ENCODE assay signal across 16 cellular contexts in genomic region chr9:117448066-117448465, GRCh38. TPM values are rescaled to one million over a fixed set of nuclear protein-coding genes. Genes with fewer than 3 reads are reported as not detected.
DNase-seq lines count a peak whose midpoint lies in the region; ATAC-seq and TF ChIP-seq lines count a peak whose summit lies in the region.
"Had no signal": no experiment of that assay in that cellular context is flagged by ENCODE, and none has a peak within 500 bp of the region (broad histone marks: within the 10 kb centered on the region; RNA-seq: fewer than 3 reads in every experiment).

No MANE protein-coding gene starts in this region.

- no peak overlapping the region for H3K4me3 Mint-ChIP-seq in natural killer cell
- H3K4me3 Mint-ChIP-seq: activated CD8-positive, alpha-beta T cell treated with anti-CD3 and anti-CD28 coated beads, Interleukin-2, amount 10 ng/mL, durations not matched to agents 7 days and 5 days had no signal

- H4K20me1 ChIP-seq in SK-N-SH (ENCODE audit: insufficient read depth) (no peaks in the 10 kb centered on the region), smooth muscle cell (ENCODE audit: low read depth) (no peaks in the 10 kb centered on the region)

- ATAC-seq in SK-N-SH treated with all-trans-retinoic acid at 6 μM for 48 hours = no peak
- ATAC-seq in foreskin keratinocyte = peak; percentile 47
- ATAC-seq in natural killer cell = no peak
- ATAC-seq in GM19023 (IDR thresholded peaks at IDR 0.05; ENCODE audit: unreplicated experiment) = no peak
- ATAC-seq: activated CD8-positive, alpha-beta T cell treated with anti-CD3 and anti-CD28 coated beads, Interleukin-2, amount 10 ng/mL, durations not matched to agents 7 days and 5 days; gastrocnemius medialis had no signal

- no peak for TF ChIP-seq EP300 in SK-N-SH (IDR thresholded peaks at IDR 0.05; ENCODE audit: borderline replicate concordance in 1 of 2, low read depth in 1 of 2, low read length in 1 of 2)

- H3K79me2 ChIP-seq in SK-N-SH (ENCODE audit: insufficient read depth) = no peaks in the 10 kb centered on the region
- H3K79me2 ChIP-seq in smooth muscle cell (ENCODE audit: low read depth) = no peaks in the 10 kb centered on the region

- no peak overlapping the region for H3K4me2 ChIP-seq in SK-N-SH
- H3K4me2 ChIP-seq in smooth muscle cell = no peak overlapping the region

- intact Hi-C loops in natural killer cell (cut with micrococcal nuclease) = no loop called here

- H3K36me3 Mint-ChIP-seq in natural killer cell = no peaks in the 10 kb centered on the region

- H3F3A ChIP-seq in SK-N-SH (replicated peaks; ENCODE audit: insufficient read depth) (no peaks in the 10 kb centered on the region), smooth muscle cell (ENCODE audit: low read depth) (no peaks in the 10 kb centered on the region)

- no peak overlapping the region for H2AFZ ChIP-seq in SK-N-SH (ENCODE audit: low read depth)
- no peak overlapping the region for H2AFZ ChIP-seq in smooth muscle cell (ENCODE audit: low read depth)

- 45% methylated on average over 3 of the region's 3 CpGs for WGBS in SK-N-SH (ENCODE audit: low lambda C conversion rate)
- 90% methylated on average over 3 of the region's 3 CpGs for WGBS in smooth muscle cell (ENCODE audit: low lambda C conversion rate)

- no peak overlapping the region for H3K4me3 ChIP-seq in SK-N-SH (ENCODE audit: low read depth in 2 of 2, low read length in 1 of 2)
- no peak overlapping the region for H3K4me3 ChIP-seq in smooth muscle cell
- H3K4me3 ChIP-seq: gastrocnemius medialis had no signal

- CTCF ChIA-PET in SK-N-SH (lab: Yijun Ruan, JAX) = interaction anchor here (0.7 to 1.5 kb wide), 4 partner anchors 19 to 506 kb away, joined by 3 to 5 read pairs (median 4); no protein-coding TSS in a partner anchor

- H3K36me3 ChIP-seq in SK-N-SH (replicated peaks in 1 of 2; ENCODE audit: control insufficient read depth in 1 of 2, insufficient read depth in 2 of 2, low read length in 1 of 2) = no peaks in the 10 kb centered on the region
- no peaks in the 10 kb centered on the region for H3K36me3 ChIP-seq in smooth muscle cell (ENCODE audit: low read depth)
- H3K36me3 ChIP-seq: brain microvascular endothelial cell, gastrocnemius medialis had no signal

- POLR2A ChIA-PET in SK-N-SH (lab: Yijun Ruan, JAX) = no interaction called here

- TF ChIP-seq RAD21 in SK-N-SH (IDR thresholded peaks at IDR 0.05; ENCODE audit: low read length) = peak; percentile 49

- no peak for TF ChIP-seq CTCF in SK-N-SH (IDR thresholded peaks at IDR 0.05)
- peak; percentile 51 for TF ChIP-seq CTCF in foreskin keratinocyte (conservative IDR thresholded peaks at IDR 0.05)
- peak; percentile 16 for TF ChIP-seq CTCF in smooth muscle cell (IDR thresholded peaks at IDR 0.05; ENCODE audit: borderline replicate concordance, insufficient read depth, poor library complexity, severe bottlenecking)
- TF ChIP-seq CTCF in natural killer cell (IDR thresholded peaks at IDR 0.05) = no peak

- no peaks in the 10 kb centered on the region for H3K9me3 Mint-ChIP-seq in natural killer cell

- H3K27ac ChIP-seq in SK-N-SH (ENCODE audit: low read depth in 2 of 2, low read length in 1 of 2) (no peak overlapping the region), foreskin keratinocyte (no peak overlapping the region), smooth muscle cell (ENCODE audit: low read depth) (no peak overlapping the region)
- H3K27ac ChIP-seq: brain microvascular endothelial cell, gastrocnemius medialis had no signal

- no peaks in the 10 kb centered on the region for H3K27me3 Mint-ChIP-seq in natural killer cell (ENCODE audit: low read depth in 2 of 2)

- DNase-seq in SK-N-SH (peak; percentile 9), NCI-H526 (lab: John Stamatoyannopoulos, UW) (peak; percentile 4 to 36), foreskin keratinocyte (peak in 1 of 2 donors; percentile 1), smooth muscle cell (lab: John Stamatoyannopoulos, UW; ENCODE audit: unreplicated experiment) (no peak), natural killer cell (no peak)
- no peak for DNase-seq in stimulated activated CD4-positive, alpha-beta T cell treated with anti-CD3 and anti-CD28 coated beads, Interleukin-12 subunit alpha, Interleukin-12 subunit beta, amount 100 ng/mL, for 4 hours
- DNase-seq: activated CD8-positive, alpha-beta T cell treated with anti-CD3 and anti-CD28 coated beads, Interleukin-2, amount 10 ng/mL, durations not matched to agents 7 days and 5 days; activated gamma-delta T cell treated with Interleukin-2 at 50 U/mL for 16 hours; brain microvascular endothelial cell; DMS79; gastrocnemius medialis; Kasumi-1; kidney; T1000 had no signal

- H3K27me3 ChIP-seq in SK-N-SH (ENCODE audit: insufficient read depth) = no peaks in the 10 kb centered on the region
- H3K27me3 ChIP-seq in foreskin keratinocyte = no peaks in the 10 kb centered on the region
- peaks cover 25% of the 10 kb centered on the region for H3K27me3 ChIP-seq in smooth muscle cell (ENCODE audit: low read depth)
- H3K27me3 ChIP-seq: brain microvascular endothelial cell, gastrocnemius medialis had no signal

- peaks cover 0 to 2% of the 10 kb centered on the region in 2 experiments; a peak in 1 of 4 replicates for H3K4me1 ChIP-seq in SK-N-SH (ENCODE audit: control insufficient read depth in 1 of 2, insufficient read depth in 2 of 2, low read depth in 1 of 2, low read length in 1 of 2)
- no peaks in the 10 kb centered on the region for H3K4me1 ChIP-seq in foreskin keratinocyte
- no peaks in the 10 kb centered on the region for H3K4me1 ChIP-seq in smooth muscle cell (ENCODE audit: low read depth)
- H3K4me1 ChIP-seq: gastrocnemius medialis had no signal

- no peaks in the 10 kb centered on the region for H3K9me3 ChIP-seq in SK-N-SH
- no peaks in the 10 kb centered on the region for H3K9me3 ChIP-seq in smooth muscle cell (replicated peaks; ENCODE audit: low read depth)
- H3K9me3 ChIP-seq: gastrocnemius medialis had no signal

- H3K9ac ChIP-seq in SK-N-SH (no peak overlapping the region), smooth muscle cell (ENCODE audit: low read depth) (no peak overlapping the region)

- H3K27ac Mint-ChIP-seq in natural killer cell = no peak overlapping the region
- H3K27ac Mint-ChIP-seq: activated CD8-positive, alpha-beta T cell treated with anti-CD3 and anti-CD28 coated beads, Interleukin-2, amount 10 ng/mL, durations not matched to agents 7 days and 5 days had no signal

- no peaks in the 10 kb centered on the region for H3K4me1 Mint-ChIP-seq in natural killer cell

- H3K9me2 ChIP-seq in SK-N-SH = no peaks in the 10 kb centered on the region

TF ChIP-seq in SK-N-SH, 30 proteins besides CTCF, POLR2A, EP300 and RAD21 (continues in another document):
- TF ChIP-seq ELF1 (IDR thresholded peaks at IDR 0.05) (no peak), JUND (IDR thresholded peaks at IDR 0.05) (no peak), EZH2phosphoT487 (IDR thresholded peaks at IDR 0.05; ENCODE audit: borderline replicate concordance, low read depth) (no peak), ZBTB33 (IDR thresholded peaks at IDR 0.05; ENCODE audit: borderline replicate concordance, low read depth) (no peak), TEAD4 (IDR thresholded peaks at IDR 0.05; ENCODE audit: borderline replicate concordance, insufficient read depth) (no peak), MXI1 (IDR thresholded peaks at IDR 0.05; ENCODE audit: low read depth, low read length) (no peak)

TF ChIP-seq in SK-N-SH treated with all-trans-retinoic acid at 6 μM for 48 hours, 23 proteins besides CTCF, POLR2A, EP300 and RAD21:
- no peak for TF ChIP-seq ZNF8 (CRISPR knock-in tag; IDR thresholded peaks at IDR 0.05)
- TF ChIP-seq ARNTL (CRISPR knock-in tag; IDR thresholded peaks at IDR 0.05; ENCODE audit: borderline replicate concordance, low read depth) = no peak
- TF ChIP-seq CSRNP3 (CRISPR knock-in tag; IDR thresholded peaks at IDR 0.05) = no peak
- no peak for TF ChIP-seq ISL1 (CRISPR knock-in tag; IDR thresholded peaks at IDR 0.05)
- no peak for TF ChIP-seq PPARA (CRISPR knock-in tag; IDR thresholded peaks at IDR 0.05; ENCODE audit: borderline replicate concordance)
- TF ChIP-seq ZFP30 (CRISPR knock-in tag; IDR thresholded peaks at IDR 0.05) = no peak
- TF ChIP-seq TOX (CRISPR knock-in tag; IDR thresholded peaks at IDR 0.05; ENCODE audit: borderline replicate concordance) = no peak
- no peak for TF ChIP-seq SNAI2 (CRISPR knock-in tag; IDR thresholded peaks at IDR 0.05)
- TF ChIP-seq CREB5 (CRISPR knock-in tag; IDR thresholded peaks at IDR 0.05; ENCODE audit: low read depth) = no peak
- no peak for TF ChIP-seq CSDC2 (CRISPR knock-in tag; IDR thresholded peaks at IDR 0.05)
- TF ChIP-seq ZNF565 (CRISPR knock-in tag; conservative IDR thresholded peaks at IDR 0.05; ENCODE audit: low read depth) = no peak
- no peak for TF ChIP-seq ZFP3 (CRISPR knock-in tag; IDR thresholded peaks at IDR 0.05)
- TF ChIP-seq GLIS3 (CRISPR knock-in tag; IDR thresholded peaks at IDR 0.05) = no peak

RNA-seq across cellular contexts. Expression of gene ASTN2, which starts 33.2 kb away (rescaled TPM):
- polyA plus RNA-seq in SK-N-SH (2012; rRNA removed) (6.6 and 8.9 TPM in 2 replicates), foreskin keratinocyte (0.19 and 0.36 TPM in 2 replicates), smooth muscle cell (6.5 and 9.3 TPM in 2 replicates)
- 5.3 and 8.5 TPM in 2 replicates for polyA plus RNA-seq in SK-N-SH (2012; cell fraction: cytosol; rRNA removed)
- polyA plus RNA-seq in SK-N-SH (2012; cell fraction: nucleus; rRNA removed) = 4.5 and 5.1 TPM in 2 replicates
- total RNA-seq in foreskin keratinocyte (0.35 and 0.41 TPM in 2 replicates), smooth muscle cell (6.7 and 7.0 TPM in 2 replicates), natural killer cell (1 to 10 TPM; 3.0 to 3.5 (median 3.2) TPM)

Comparison
In these comparisons a context has a peak if more than half of its experiments do, and no peak if none do; other contexts are left out.
1. DNase-seq: peak in SK-N-SH (single experiment) and NCI-H526 (2 of 2); none in smooth muscle cell (single experiment), natural killer cell (single experiment) and stimulated activated CD4-positive, alpha-beta T cell treated with anti-CD3 and anti-CD28 coated beads, Interleukin-12 subunit alpha, Interleukin-12 subunit beta, amount 100 ng/mL, for 4 hours (single experiment).
2. CTCF ChIP-seq: peak in foreskin keratinocyte (single experiment) and smooth muscle cell (single experiment); none in SK-N-SH (single experiment) and natural killer cell (single experiment).